Comparison of ENCODE assay signal across 8 cellular contexts in the genomic region with DNA sequence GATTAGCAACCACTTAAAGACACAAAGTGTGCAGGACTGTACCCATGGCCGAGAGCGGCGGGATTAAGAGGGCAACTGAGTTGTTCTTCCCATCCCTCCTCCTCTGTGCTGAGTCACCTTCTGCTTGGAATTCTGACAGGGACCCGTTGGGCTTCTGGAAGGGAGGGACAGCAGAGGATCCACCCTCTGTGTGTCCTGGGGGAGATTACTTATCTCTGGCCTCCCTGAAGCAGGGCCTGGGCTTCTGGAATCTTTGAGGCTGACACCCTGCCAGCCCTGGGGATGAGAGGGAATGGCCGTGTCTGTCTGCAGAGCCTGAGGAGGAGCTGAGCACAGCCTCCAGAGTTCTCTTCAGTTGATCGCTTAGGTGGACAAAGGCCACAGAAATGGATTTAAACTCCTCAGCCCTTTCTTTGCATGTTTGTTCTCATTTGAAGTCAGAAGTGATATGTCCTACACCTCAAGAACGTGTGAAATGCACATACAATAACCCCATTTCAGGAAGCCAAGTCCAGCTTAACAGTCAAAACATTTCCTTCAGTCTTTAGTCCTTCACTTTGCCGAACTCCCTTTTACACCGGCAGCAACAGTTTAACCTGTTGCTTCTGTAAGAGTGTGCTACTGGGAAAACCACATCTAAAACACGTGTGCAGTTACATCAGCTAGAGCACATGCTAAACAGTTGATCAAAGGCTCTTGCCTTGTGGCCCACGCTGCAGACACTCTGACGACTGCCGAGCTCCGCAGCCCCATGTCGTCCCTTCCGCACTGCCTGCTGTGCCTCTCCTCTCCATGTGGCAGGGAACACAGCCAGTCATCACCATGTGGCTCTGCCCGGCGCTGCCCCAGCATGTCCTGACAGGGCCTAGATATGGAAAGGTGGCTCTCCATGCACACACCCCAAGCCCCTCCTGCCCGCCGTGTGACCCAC. TPM values are rescaled to one million over a fixed set of nuclear protein-coding genes. Genes with fewer than 3 reads are reported as not detected.
DNase-seq lines count a peak whose midpoint lies in the region; ATAC-seq and TF ChIP-seq lines count a peak whose summit lies in the region.

No MANE protein-coding gene starts in this region.

- TF ChIP-seq CTCF in RWPE1 (conservative IDR thresholded peaks at IDR 0.05; ENCODE audit: low read depth) (no peak), psoas muscle (IDR thresholded peaks at IDR 0.05) (no peak), OCI-LY7 (conservative IDR thresholded peaks at IDR 0.05; ENCODE audit: low read length) (no peak)

- H3K4me3 ChIP-seq in mesodermal cell (ENCODE audit: extremely low read depth, insufficient read depth, low read length, poor library complexity, severe bottlenecking) = no peak overlapping the region
- no peak overlapping the region for H3K4me3 ChIP-seq in psoas muscle
- H3K4me3 ChIP-seq in OCI-LY7 (ENCODE audit: low read depth, low read length, poor library complexity, severe bottlenecking) = no peak overlapping the region

- peaks cover 0 to 2% (median 2%) of the 10 kb centered on the region in 3 donors for H3K27me3 ChIP-seq in psoas muscle (ENCODE audit: insufficient read depth in 3 of 3, low read length in 2 of 3)

- H3K4me2 ChIP-seq in OCI-LY7 (ENCODE audit: low read length) = no peak overlapping the region

- H3K4me1 ChIP-seq in mesodermal cell (ENCODE audit: control insufficient read depth, insufficient read depth, low read length, poor library complexity, severe bottlenecking) = peaks cover 27% of the 10 kb centered on the region
- H3K4me1 ChIP-seq in psoas muscle = no peaks in the 10 kb centered on the region
- H3K4me1 ChIP-seq in OCI-LY7 (ENCODE audit: insufficient read depth, low read length, poor library complexity, severe bottlenecking) = peaks cover 9% of the 10 kb centered on the region

- H3K9me3 ChIP-seq in mesodermal cell (ENCODE audit: control insufficient read depth, low read length) = no peaks in the 10 kb centered on the region
- H3K9me3 ChIP-seq in psoas muscle = no peaks in the 10 kb centered on the region
- no peaks in the 10 kb centered on the region for H3K9me3 ChIP-seq in OCI-LY7 (ENCODE audit: low read length)

- no TSS peak for BruUV-seq in OCI-LY7 (replicated peaks; lab: Mats Ljungman, UMichigan)

- CTCF ChIA-PET in RWPE1 (lab: Yijun Ruan, JAX) = no interaction called here
- CTCF ChIA-PET in OCI-LY7 (lab: Charles Lee; ENCODE audit: unreplicated experiment) = no interaction called here

- no peaks in the 10 kb centered on the region for H3K27me3 Mint-ChIP-seq in T-helper 1 cell treated with Interleukin-12 subunit alpha and Interleukin-12 subunit beta and Interleukin-4 antibody, amounts not matched to agents 30 μg/mL and 1 μg/mL, for 36 hours (ENCODE audit: low read depth)
- H3K27me3 Mint-ChIP-seq in activated T-helper 17 cell treated with anti-CD3 and anti-CD28 coated beads, Interleukin-2, amount 50 U/mL, for 72 hours = no peaks in the 10 kb centered on the region
- H3K27me3 Mint-ChIP-seq in stimulated activated naive CD8-positive, alpha-beta T cell treated with anti-CD3 and anti-CD28 coated beads, Interleukin-15, Interleukin-2, amounts not matched to agents 100 ng/mL and 50 ng/mL, for 24 hours = no peaks in the 10 kb centered on the region

- DNase-seq in RWPE1 (ENCODE audit: low spot score) (no peak), dedifferentiated amniotic fluid mesenchymal stem cell (ENCODE audit: extremely low spot score) (no peak), psoas muscle (no peak), OCI-LY7 (ENCODE audit: low spot score) (no peak)

- H3K36me3 ChIP-seq in mesodermal cell (ENCODE audit: control insufficient read depth, insufficient read depth, low read length) (no peaks in the 10 kb centered on the region), psoas muscle (ENCODE audit: insufficient read depth in 1 of 2, low read depth in 1 of 2) (no peaks in the 10 kb centered on the region), OCI-LY7 (ENCODE audit: insufficient read depth, low read length) (peaks cover 96% of the 10 kb centered on the region)

- no peaks in the 10 kb centered on the region for H3K9me2 ChIP-seq in OCI-LY7 (ENCODE audit: insufficient read depth, low read length)

- H3K36me3 Mint-ChIP-seq in T-helper 1 cell treated with Interleukin-12 subunit alpha and Interleukin-12 subunit beta and Interleukin-4 antibody, amounts not matched to agents 30 μg/mL and 1 μg/mL, for 36 hours (ENCODE audit: low read depth) = peaks cover 90% of the 10 kb centered on the region
- peaks cover 100% of the 10 kb centered on the region for H3K36me3 Mint-ChIP-seq in activated T-helper 17 cell treated with anti-CD3 and anti-CD28 coated beads, Interleukin-2, amount 50 U/mL, for 72 hours (ENCODE audit: low read depth)
- H3K36me3 Mint-ChIP-seq in stimulated activated naive CD8-positive, alpha-beta T cell treated with anti-CD3 and anti-CD28 coated beads, Interleukin-15, Interleukin-2, amounts not matched to agents 100 ng/mL and 50 ng/mL, for 24 hours (ENCODE audit: low read depth) = peaks cover 98% of the 10 kb centered on the region

- H3K79me2 ChIP-seq in OCI-LY7 (ENCODE audit: insufficient read depth, low read depth, low read length) = no peaks in the 10 kb centered on the region

- POLR2A ChIA-PET in RWPE1 (lab: Yijun Ruan, JAX; ENCODE audit: low non-redundant PET) (no interaction called here), OCI-LY7 (lab: Charles Lee) (interaction anchor here (0.6 to 2.3 kb wide), 4 partner anchors 8 to 14 kb away, joined by 3 to 6 read pairs (median 4); no protein-coding TSS in a partner anchor)

- H3K27ac ChIP-seq in mesodermal cell (ENCODE audit: low read depth, low read length, severe bottlenecking) = peak overlapping the region; percentile 83
- H3K27ac ChIP-seq in RWPE1 = no peak overlapping the region
- no peak overlapping the region for H3K27ac ChIP-seq in psoas muscle
- no peak overlapping the region for H3K27ac ChIP-seq in OCI-LY7 (ENCODE audit: low read depth, low read length, poor library complexity, severe bottlenecking)

- peaks cover 94% of the 10 kb centered on the region for H3K4me1 Mint-ChIP-seq in T-helper 1 cell treated with Interleukin-12 subunit alpha and Interleukin-12 subunit beta and Interleukin-4 antibody, amounts not matched to agents 30 μg/mL and 1 μg/mL, for 36 hours (ENCODE audit: low read depth)
- peaks cover 70% of the 10 kb centered on the region for H3K4me1 Mint-ChIP-seq in activated T-helper 17 cell treated with anti-CD3 and anti-CD28 coated beads, Interleukin-2, amount 50 U/mL, for 72 hours
- H3K4me1 Mint-ChIP-seq in stimulated activated naive CD8-positive, alpha-beta T cell treated with anti-CD3 and anti-CD28 coated beads, Interleukin-15, Interleukin-2, amounts not matched to agents 100 ng/mL and 50 ng/mL, for 24 hours (ENCODE audit: low read depth) = peaks cover 100% of the 10 kb centered on the region

- 83 to 85% methylated on average over 17 to 18 of the region's 20 CpGs for WGBS in mesodermal cell (ENCODE audit: insufficient coverage in 2 of 2), 2 experiments
- 59 to 67% (median 65%) methylated on average over 20 of the region's 20 CpGs for WGBS in psoas muscle, 3 donors

- peak overlapping the region; percentile 77 for H3K4me3 Mint-ChIP-seq in T-helper 1 cell treated with Interleukin-12 subunit alpha and Interleukin-12 subunit beta and Interleukin-4 antibody, amounts not matched to agents 30 μg/mL and 1 μg/mL, for 36 hours
- no peak overlapping the region for H3K4me3 Mint-ChIP-seq in activated T-helper 17 cell treated with anti-CD3 and anti-CD28 coated beads, Interleukin-2, amount 50 U/mL, for 72 hours
- peak overlapping the region; percentile 74 for H3K4me3 Mint-ChIP-seq in stimulated activated naive CD8-positive, alpha-beta T cell treated with anti-CD3 and anti-CD28 coated beads, Interleukin-15, Interleukin-2, amounts not matched to agents 100 ng/mL and 50 ng/mL, for 24 hours

- H3K9me3 Mint-ChIP-seq in T-helper 1 cell treated with Interleukin-12 subunit alpha and Interleukin-12 subunit beta and Interleukin-4 antibody, amounts not matched to agents 30 μg/mL and 1 μg/mL, for 36 hours = no peaks in the 10 kb centered on the region
- H3K9me3 Mint-ChIP-seq in activated T-helper 17 cell treated with anti-CD3 and anti-CD28 coated beads, Interleukin-2, amount 50 U/mL, for 72 hours = no peaks in the 10 kb centered on the region
- no peaks in the 10 kb centered on the region for H3K9me3 Mint-ChIP-seq in stimulated activated naive CD8-positive, alpha-beta T cell treated with anti-CD3 and anti-CD28 coated beads, Interleukin-15, Interleukin-2, amounts not matched to agents 100 ng/mL and 50 ng/mL, for 24 hours

- H3K27ac Mint-ChIP-seq in T-helper 1 cell treated with Interleukin-12 subunit alpha and Interleukin-12 subunit beta and Interleukin-4 antibody, amounts not matched to agents 30 μg/mL and 1 μg/mL, for 36 hours = peak overlapping the region; percentile 97
- peak overlapping the region; percentile 95 for H3K27ac Mint-ChIP-seq in activated T-helper 17 cell treated with anti-CD3 and anti-CD28 coated beads, Interleukin-2, amount 50 U/mL, for 72 hours
- peak overlapping the region; percentile 97 for H3K27ac Mint-ChIP-seq in stimulated activated naive CD8-positive, alpha-beta T cell treated with anti-CD3 and anti-CD28 coated beads, Interleukin-15, Interleukin-2, amounts not matched to agents 100 ng/mL and 50 ng/mL, for 24 hours

- intact Hi-C loops in psoas muscle (cut with DNase I) = no loop called here
- intact Hi-C loops in OCI-LY7 (cut with micrococcal nuclease; ENCODE audit: unreplicated experiment) = no loop called here

- H2AFZ ChIP-seq in OCI-LY7 (ENCODE audit: low read length) = no peak overlapping the region

- no peaks in the 10 kb centered on the region for H4K20me1 ChIP-seq in OCI-LY7 (ENCODE audit: insufficient read depth, low read length)

- peak; percentile 82 for ATAC-seq in activated T-helper 17 cell treated with anti-CD3 and anti-CD28 coated beads, Interleukin-2, amount 50 U/mL, for 72 hours (replicated peaks)
- no peak for ATAC-seq in psoas muscle

RNA-seq across cellular contexts. Expression of a gene that starts 55.7 kb away (rescaled TPM):
- 100 to 1,000 TPM; 253 to 343 TPM for total RNA-seq in activated T-helper 17 cell treated with anti-CD3 and anti-CD28 coated beads, Interleukin-2, amount 50 U/mL, for 72 hours
- polyA plus RNA-seq in mesodermal cell (2013, experiment 1 of 2) = 1.7 TPM
- 1.1 TPM for polyA plus RNA-seq in mesodermal cell (2013, experiment 2 of 2)
- 1 to 10 TPM; 1.1 to 2.0 (median 1.6) TPM for total RNA-seq in psoas muscle
- polyA plus RNA-seq in psoas muscle = under 1 TPM; 0.18 to 0.37 (median 0.26) TPM
- 90.0 and 108 TPM in 2 replicates for total RNA-seq in OCI-LY7 (2014; rRNA removed; shearing (Covaris generic))
- 161 and 163 TPM in 2 replicates for total RNA-seq in OCI-LY7 (2022)

Comparison
In these comparisons a context has a peak if more than half of its experiments do, and no peak if none do; other contexts are left out.
1. RNA of a gene that starts 55.7 kb away (total RNA-seq): 253 to 343 TPM in activated T-helper 17 cell treated with anti-CD3 and anti-CD28 coated beads, Interleukin-2, amount 50 U/mL, for 72 hours and 90.0 to 163 TPM in OCI-LY7; 1.1 to 2.0 TPM in psoas muscle; every median in the first group is over 10 times any median in the second.
2. Peak in every context shown above with its lines, with median percentiles within 50 percentile points of each other: H3K27ac Mint-ChIP-seq.